In genomic region chr6:30824698-30825097, GRCh38 we compare ENCODE assay signal across 1 cellular context.
TF ChIP-seq lines count a peak whose summit lies in the region.

No MANE protein-coding gene starts in this region.

TF ChIP-seq in GM12878, 131 proteins besides CTCF, POLR2A, EP300 and RAD21:
- TF ChIP-seq ZSCAN29 (IDR thresholded peaks at IDR 0.05) (no peak), IKZF2 (IDR thresholded peaks at IDR 0.05) (peak; percentile 51 to 55; a peak in 3 of 4 replicates), ZBTB40 (IDR thresholded peaks at IDR 0.05; ENCODE audit: borderline replicate concordance) (no peak), IKZF1 (conservative IDR thresholded peaks at IDR 0.05) (peak; percentile 40; the same call in 1 of the 2 replicates), PAX5 (IDR thresholded peaks at IDR 0.05; ENCODE audit: borderline replicate concordance, low read depth, low read length) (0 out of 2 replicates have a peak, but pooled peaks have one; percentile 25), NR2C1 (IDR thresholded peaks at IDR 0.05) (no peak), RUNX3 (IDR thresholded peaks at IDR 0.05; ENCODE audit: low read length) (peak; percentile 39; the same call in 1 of the 2 replicates), TBL1XR1 (IDR thresholded peaks at IDR 0.05; ENCODE audit: low read depth, low read length) (no peak), MTA2 (IDR thresholded peaks at IDR 0.05; ENCODE audit: low read depth) (peak; percentile 30; the same call in 1 of the 2 replicates), SMAD1 (IDR thresholded peaks at IDR 0.05; ENCODE audit: low read depth, partially characterized antibody) (no peak)
